Comparison of ENCODE assay signal across 21 cellular contexts in genomic region chr13:104683789-104684188, GRCh38.
DNase-seq lines count a peak whose midpoint lies in the region; ATAC-seq, FAIRE-seq and TF ChIP-seq lines count a peak whose summit lies in the region.
"Had no signal": no experiment of that assay in that cellular context is flagged by ENCODE, and none has a peak within 500 bp of the region (broad histone marks: within the 10 kb centered on the region; RNA-seq: fewer than 3 reads in every experiment).

No MANE protein-coding gene starts in this region.

- no peak overlapping the region for H3K27ac ChIP-seq in A549
- H3K27ac ChIP-seq in HEK293 (ENCODE audit: extremely low read depth, low read depth, low read length) = no peak overlapping the region
- no peak overlapping the region for H3K27ac ChIP-seq in sigmoid colon
- H3K27ac ChIP-seq in colonic mucosa = no peak overlapping the region
- H3K27ac ChIP-seq: HL-60 had no signal

- no peak for ATAC-seq in A549

- H3K27me3 ChIP-seq in sigmoid colon (no peaks in the 10 kb centered on the region), colonic mucosa (no peaks in the 10 kb centered on the region)

- no peak overlapping the region for H3K4me2 ChIP-seq in A549

- H3K9ac ChIP-seq in colonic mucosa (ENCODE audit: low read depth in 2 of 2, low read length in 2 of 2) = no peak overlapping the region

- intact Hi-C loops in sigmoid colon (cut with DNase I) (no loop called here), colonic mucosa (cut with DNase I) (no loop called here)

- TF ChIP-seq CTCF in A549 (IDR thresholded peaks at IDR 0.05) (no peak), HEK293 (tag by site-specific recombination; IDR thresholded peaks at IDR 0.05) (no peak), sigmoid colon (IDR thresholded peaks at IDR 0.05) (no peak), D721Med (IDR thresholded peaks at IDR 0.05; ENCODE audit: insufficient read depth, missing control alignments) (no peak), colonic mucosa (IDR thresholded peaks at IDR 0.05) (no peak)

- H3K4me1 ChIP-seq in A549 (no peaks in the 10 kb centered on the region), HEK293 (ENCODE audit: control insufficient read depth, insufficient read depth, low read length) (no peaks in the 10 kb centered on the region), sigmoid colon (no peaks in the 10 kb centered on the region), colonic mucosa (no peaks in the 10 kb centered on the region)

- no peaks in the 10 kb centered on the region for H3K36me3 ChIP-seq in HEK293 (ENCODE audit: control insufficient read depth in 2 of 2, insufficient read depth in 1 of 2, low read length in 2 of 2)
- no peaks in the 10 kb centered on the region for H3K36me3 ChIP-seq in sigmoid colon
- no peaks in the 10 kb centered on the region for H3K36me3 ChIP-seq in colonic mucosa

- DNase-seq in A549 (ENCODE audit: low read depth in 1 of 2, low spot score in 1 of 2) = no peak
- peak; percentile 9 for DNase-seq in amniotic epithelial cell (ENCODE audit: low read depth)
- DNase-seq in iPS-NIHi7 (ENCODE audit: extremely low spot score) = peak; percentile 13
- no peak for DNase-seq in DMS53 treated with DMSO at 0.1 percent for 48 hours (lab: John Stamatoyannopoulos, UW; ENCODE audit: unreplicated experiment)
- no peak for DNase-seq in sigmoid colon
- DNase-seq in D721Med (ENCODE audit: insufficient read length, low spot score) = no peak
- DNase-seq in colonic mucosa = no peak
- DNase-seq: C1 segment of cervical spinal cord; CD8-positive, alpha-beta memory T cell; DND-41; GOT3; IMR-90; Kasumi-1; NCI-H1105; NCI-H2081 treated with DMSO at 0.1 percent for 48 hours; Right ventricle myocardium superior; SW 1271 had no signal

- TF ChIP-seq POLR2A in A549 (IDR thresholded peaks at IDR 0.05; ENCODE audit: low read length) = no peak
- TF ChIP-seq POLR2A in sigmoid colon (IDR thresholded peaks at IDR 0.05) = no peak

- H3K4me3 ChIP-seq in A549 = no peak overlapping the region
- H3K4me3 ChIP-seq in HEK293 (ENCODE audit: low read depth, low read length) = no peak overlapping the region
- no peak overlapping the region for H3K4me3 ChIP-seq in sigmoid colon
- H3K4me3 ChIP-seq in colonic mucosa = no peak overlapping the region

- no peaks in the 10 kb centered on the region for H3K9me3 ChIP-seq in A549
- H3K9me3 ChIP-seq in HEK293 (ENCODE audit: control insufficient read depth, insufficient read depth, low read depth, low read length) = no peaks in the 10 kb centered on the region
- H3K9me3 ChIP-seq in sigmoid colon = no peaks in the 10 kb centered on the region
- H3K9me3 ChIP-seq in colonic mucosa = no peaks in the 10 kb centered on the region

- FAIRE-seq in A549 (lab: Jason Lieb, UNC) = no peak
- no peak for FAIRE-seq in D721Med (lab: Jason Lieb, UNC)
- FAIRE-seq: G401.6, HTR-8/SVneo had no signal

- CTCF ChIA-PET in A549 (lab: Yijun Ruan, JAX) (no interaction called here), HEK293 (lab: Yijun Ruan, JAX) (no interaction called here)

- TF ChIP-seq RAD21 in A549 (conservative IDR thresholded peaks at IDR 0.05 in 1 of 2, IDR thresholded peaks at IDR 0.05 in 1 of 2) = no peak

- POLR2A ChIA-PET in A549 (lab: Yijun Ruan, JAX) = no interaction called here
- POLR2A ChIA-PET in HEK293 (lab: Yijun Ruan, JAX) = no interaction called here

- no peak for TF ChIP-seq EP300 in A549 (IDR thresholded peaks at IDR 0.05)
- TF ChIP-seq EP300 in sigmoid colon (IDR thresholded peaks at IDR 0.05) = no peak

TF ChIP-seq in A549, 52 proteins besides CTCF, POLR2A, EP300 and RAD21:
- TF ChIP-seq MAX (IDR thresholded peaks at IDR 0.05) (no peak), CEBPB (IDR thresholded peaks at IDR 0.05) (no peak), ZNF302 (CRISPR knock-in tag; IDR thresholded peaks at IDR 0.05) (no peak), FOSB (CRISPR knock-in tag; IDR thresholded peaks at IDR 0.05) (no peak), REST (IDR thresholded peaks at IDR 0.05) (peak; percentile 51; the same call in 1 of the 2 replicates), ZFP36 (IDR thresholded peaks at IDR 0.05; ENCODE audit: borderline replicate concordance, partially characterized antibody) (no peak)

TF ChIP-seq in HEK293, 187 proteins besides CTCF, POLR2A, EP300 and RAD21:
- peak; percentile 57 for TF ChIP-seq REST (tag by site-specific recombination; IDR thresholded peaks at IDR 0.05)
- TF ChIP-seq OSR2 (tag by site-specific recombination; IDR thresholded peaks at IDR 0.05) = no peak
- TF ChIP-seq ZBTB1 (tag by site-specific recombination; IDR thresholded peaks at IDR 0.05) = no peak

Comparison
In these comparisons a context has a peak if more than half of its experiments do, and no peak if none do; other contexts are left out.
1. DNase-seq: peak in amniotic epithelial cell (single experiment) and iPS-NIHi7 (single experiment); none in A549 (0 of 2), DMS53 treated with DMSO at 0.1 percent for 48 hours (single experiment), sigmoid colon (single experiment), D721Med (single experiment) and colonic mucosa (single experiment).
2. Of the 5 proteins assayed by ChIP-seq in both HEK293 and A549: peak only in HEK293: none; only in A549: none; in both: REST; in neither: 4.